In genomic region chr9:135809166-135809565, GRCh38 we compare ENCODE assay signal across 35 cellular contexts.
DNase-seq lines count a peak whose midpoint lies in the region; ATAC-seq and TF ChIP-seq lines count a peak whose summit lies in the region.
"Had no signal": no experiment of that assay in that cellular context is flagged by ENCODE, and none has a peak within 500 bp of the region (broad histone marks: within the 10 kb centered on the region; RNA-seq: fewer than 3 reads in every experiment).

No MANE protein-coding gene starts in this region.

- H3K36me3 Mint-ChIP-seq in HFFc6 (ENCODE audit: low read depth) (peaks cover 13% of the 10 kb centered on the region), endothelial cell (ENCODE audit: low read depth, unreplicated experiment) (peaks cover 10% of the 10 kb centered on the region)

- H3K9me3 Mint-ChIP-seq in HFFc6 (no peaks in the 10 kb centered on the region), endothelial cell (ENCODE audit: unreplicated experiment) (no peaks in the 10 kb centered on the region)
- H3K9me3 Mint-ChIP-seq: activated B cell treated with CpG ODN at 0.5 μM for 24 hours; activated naive CD8-positive, alpha-beta T cell treated with anti-CD3 and anti-CD28 coated beads for 36 hours; activated T-helper 2 cell treated with anti-CD3 and anti-CD28 coated beads, Interferon-gamma antibody, Interleukin-2, Interleukin-4, amounts not matched to agents 10 μg/mL and 5 μg/mL and 100 μg/mL, durations not matched to agents 14 hours and 24 hours and 36 hours; endodermal cell; immature natural killer cell; mesothelial cell of epicardium; naive thymus-derived CD4-positive, alpha-beta T cell; stimulated activated effector memory CD8-positive, alpha-beta T cell treated with anti-CD3 and anti-CD28 coated beads, Interleukin-12 subunit alpha, Interleukin-12 subunit beta, amount 100 ng/mL, for 72 hours had no signal

- peaks cover 29% of the 10 kb centered on the region for H3K4me1 Mint-ChIP-seq in HFFc6 (ENCODE audit: low read depth)
- no peaks in the 10 kb centered on the region for H3K4me1 Mint-ChIP-seq in endothelial cell (ENCODE audit: unreplicated experiment)
- H3K4me1 Mint-ChIP-seq: activated B cell treated with CpG ODN at 0.5 μM for 24 hours, endodermal cell, mesothelial cell of epicardium had no signal

- ATAC-seq in GM21737 (IDR thresholded peaks at IDR 0.05; ENCODE audit: unreplicated experiment) (no peak), GM18502 (IDR thresholded peaks at IDR 0.05; ENCODE audit: poor library complexity, unreplicated experiment) (no peak)
- ATAC-seq: foreskin keratinocyte; left lobe of liver; naive thymus-derived CD4-positive, alpha-beta T cell; stimulated activated effector memory CD8-positive, alpha-beta T cell treated with anti-CD3 and anti-CD28 coated beads, Interleukin-12 subunit alpha, Interleukin-12 subunit beta, amount 100 ng/mL, for 72 hours had no signal

- H3K27ac Mint-ChIP-seq in HFFc6 (no peak overlapping the region), endothelial cell (ENCODE audit: unreplicated experiment) (no peak overlapping the region)
- H3K27ac Mint-ChIP-seq: activated B cell treated with CpG ODN at 0.5 μM for 24 hours; activated naive CD8-positive, alpha-beta T cell treated with anti-CD3 and anti-CD28 coated beads for 36 hours; activated T-helper 2 cell treated with anti-CD3 and anti-CD28 coated beads, Interferon-gamma antibody, Interleukin-2, Interleukin-4, amounts not matched to agents 10 μg/mL and 5 μg/mL and 100 μg/mL, durations not matched to agents 14 hours and 24 hours and 36 hours; endodermal cell; immature natural killer cell; mesothelial cell of epicardium; naive thymus-derived CD4-positive, alpha-beta T cell; stimulated activated effector memory CD8-positive, alpha-beta T cell treated with anti-CD3 and anti-CD28 coated beads, Interleukin-12 subunit alpha, Interleukin-12 subunit beta, amount 100 ng/mL, for 72 hours had no signal

- H3K4me3 Mint-ChIP-seq in HFFc6 = no peak overlapping the region
- no peak overlapping the region for H3K4me3 Mint-ChIP-seq in endothelial cell (ENCODE audit: unreplicated experiment)
- H3K4me3 Mint-ChIP-seq: activated B cell treated with CpG ODN at 0.5 μM for 24 hours; activated naive CD8-positive, alpha-beta T cell treated with anti-CD3 and anti-CD28 coated beads for 36 hours; endodermal cell; immature natural killer cell; mesothelial cell of epicardium; naive thymus-derived CD4-positive, alpha-beta T cell; stimulated activated effector memory CD8-positive, alpha-beta T cell treated with anti-CD3 and anti-CD28 coated beads, Interleukin-12 subunit alpha, Interleukin-12 subunit beta, amount 100 ng/mL, for 72 hours had no signal

- no peaks in the 10 kb centered on the region for H3K27me3 ChIP-seq in H7 (ENCODE audit: control insufficient read depth, insufficient read depth, low read length)
- H3K27me3 ChIP-seq: foreskin keratinocyte, spleen had no signal

- H3K36me3 ChIP-seq in H7 (replicated peaks; ENCODE audit: control insufficient read depth, insufficient read depth, low read length) = peaks cover 27% of the 10 kb centered on the region

- H3K27me3 Mint-ChIP-seq in HFFc6 (ENCODE audit: insufficient read depth) (peaks cover 7% of the 10 kb centered on the region), endothelial cell (ENCODE audit: unreplicated experiment) (peaks cover 8% of the 10 kb centered on the region)
- H3K27me3 Mint-ChIP-seq: activated B cell treated with CpG ODN at 0.5 μM for 24 hours; activated naive CD8-positive, alpha-beta T cell treated with anti-CD3 and anti-CD28 coated beads for 36 hours; naive thymus-derived CD4-positive, alpha-beta T cell had no signal

- TF ChIP-seq CTCF in AG09309 (IDR thresholded peaks at IDR 0.05; ENCODE audit: control insufficient read depth, insufficient read depth, low read depth, low read length, missing control alignments) = no peak
- TF ChIP-seq CTCF in HFFc6 (IDR thresholded peaks at IDR 0.05) = no peak
- TF ChIP-seq CTCF in endothelial cell (IDR thresholded peaks at IDR 0.05; ENCODE audit: unreplicated experiment) = no peak

- peak; percentile 5 for DNase-seq in AG09309 (ENCODE audit: low read depth)
- DNase-seq in HFFc6 = peak; percentile 4
- DNase-seq in epidermal melanocyte (ENCODE audit: insufficient read length, low spot score) = peak; percentile 13
- peak; percentile 28 for DNase-seq in mesenteric fat pad (ENCODE audit: low spot score)
- DNase-seq in endothelial cell (ENCODE audit: low spot score) = no peak
- no peak for DNase-seq in H7
- DNase-seq: activated B cell treated with CpG ODN at 0.5 μM for 24 hours; activated CD4-positive, alpha-beta T cell treated with anti-CD3 and anti-CD28 coated beads, Interleukin-2, amount 50 U/mL, for 48 hours; activated CD8-positive, alpha-beta memory T cell treated with anti-CD3 and anti-CD28 coated beads, Interleukin-2, amount 50 U/mL, for 48 hours; activated naive CD8-positive, alpha-beta T cell treated with anti-CD3 and anti-CD28 coated beads for 36 hours; C1 segment of cervical spinal cord; Caco-2; cortex of kidney; DMS79 treated with DMSO at 0.1 percent for 48 hours; foreskin keratinocyte; hippocampal formation; immature natural killer cell; KBM-7; naive thymus-derived CD4-positive, alpha-beta T cell; NCI-H1417 treated with DMSO at 0.1 percent for 48 hours; NCI-H2107; NCI-H446 treated with DMSO at 0.1 percent for 48 hours; occipital lobe; OCI-M1; Right ventricle myocardium superior; spleen; stimulated activated CD4-positive, alpha-beta T cell treated with anti-CD3 and anti-CD28 coated beads, Interleukin-2, amount 100 ng/mL, for 48 hours; T1000 had no signal

- H3K4me3 ChIP-seq in AG09309 (ENCODE audit: control insufficient read depth, low read depth, low read length) = no peak overlapping the region
- no peak overlapping the region for H3K4me3 ChIP-seq in H7 (ENCODE audit: insufficient read depth, low read depth, low read length)
- H3K4me3 ChIP-seq: spleen had no signal

Comparison
In these comparisons a context has a peak if more than half of its experiments do, and no peak if none do; other contexts are left out.
1. DNase-seq: peak in AG09309 (single experiment), HFFc6 (single experiment), epidermal melanocyte (single experiment) and mesenteric fat pad (single experiment); none in endothelial cell (single experiment) and H7 (single experiment).